ENCODE assay signal across 13 cellular contexts in the genomic region with DNA sequence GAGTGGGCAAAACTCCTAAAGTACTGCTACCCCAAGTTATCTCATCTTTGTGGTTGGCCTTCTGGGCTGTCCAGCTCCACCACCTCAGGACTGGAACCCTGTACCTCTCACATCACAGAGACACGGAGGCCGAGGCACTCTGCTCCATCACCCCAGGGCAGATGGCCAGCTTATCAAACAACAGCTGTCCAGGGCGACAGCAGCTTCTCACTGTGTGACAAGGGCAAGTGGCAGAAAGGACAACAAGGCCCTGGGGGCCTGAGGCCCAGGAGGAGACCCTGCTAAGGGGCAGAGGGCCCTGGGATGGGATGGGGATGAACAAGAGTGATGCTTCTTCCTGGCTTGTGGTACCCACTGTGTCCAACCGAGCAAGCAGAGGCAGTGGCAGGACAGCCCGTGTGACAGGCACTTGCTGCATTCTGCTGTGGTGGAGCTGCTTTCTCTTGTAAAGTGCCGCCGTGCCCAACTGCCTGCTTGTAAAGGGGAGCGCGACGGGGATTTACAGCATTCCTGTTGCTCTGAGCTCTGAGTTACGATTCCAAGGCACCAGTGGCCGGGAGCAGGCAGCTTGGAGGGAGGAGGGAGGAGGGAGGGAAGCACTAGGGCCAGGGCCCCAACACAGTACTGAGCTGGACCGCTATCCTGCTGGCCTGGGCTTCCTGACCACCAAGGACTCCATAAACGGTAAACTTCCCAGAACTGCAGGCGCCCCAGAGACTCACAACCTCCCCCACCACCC.
DNase-seq lines count a peak whose midpoint lies in the region; ATAC-seq and TF ChIP-seq lines count a peak whose summit lies in the region.
"Had no signal": no experiment of that assay in that cellular context is flagged by ENCODE, and none has a peak within 500 bp of the region (broad histone marks: within the 10 kb centered on the region; RNA-seq: fewer than 3 reads in every experiment).

No MANE protein-coding gene starts in this region.

- no peaks in the 10 kb centered on the region for H3K9me3 Mint-ChIP-seq in activated naive CD8-positive, alpha-beta T cell treated with anti-CD3 and anti-CD28 coated beads for 36 hours

- H3K27ac Mint-ChIP-seq in activated naive CD8-positive, alpha-beta T cell treated with anti-CD3 and anti-CD28 coated beads for 36 hours, result no peak overlapping the region

- H3K4me1 Mint-ChIP-seq in activated naive CD8-positive, alpha-beta T cell treated with anti-CD3 and anti-CD28 coated beads for 36 hours, result peaks cover 15% of the 10 kb centered on the region

- peaks cover 5% of the 10 kb centered on the region for H3K27me3 Mint-ChIP-seq in activated naive CD8-positive, alpha-beta T cell treated with anti-CD3 and anti-CD28 coated beads for 36 hours

- no peaks in the 10 kb centered on the region for H3K36me3 ChIP-seq in cardiac muscle cell
- peaks cover 0 to 3% (median 0%) of the 10 kb centered on the region in 4 donors for H3K36me3 ChIP-seq in esophagus muscularis mucosa
- no peaks in the 10 kb centered on the region for H3K36me3 ChIP-seq in muscle layer of duodenum (ENCODE audit: control insufficient read depth in 1 of 2, insufficient read depth in 2 of 2, low read length in 2 of 2)
- no peaks in the 10 kb centered on the region for H3K36me3 ChIP-seq in mucosa of descending colon (ENCODE audit: low read depth)
- H3K36me3 ChIP-seq: ascending aorta had no signal

- no peaks in the 10 kb centered on the region for H3K27me3 ChIP-seq in cardiac muscle cell
- no peaks in the 10 kb centered on the region for H3K27me3 ChIP-seq in esophagus muscularis mucosa
- no peaks in the 10 kb centered on the region for H3K27me3 ChIP-seq in muscle layer of duodenum (ENCODE audit: low read depth, low read length)
- H3K27me3 ChIP-seq: ascending aorta had no signal

- ATAC-seq in Right ventricle myocardium superior (ENCODE audit: poor library complexity) (no peak), mucosa of descending colon (no peak), HG03025 (IDR thresholded peaks at IDR 0.05; ENCODE audit: low FRiP score, unreplicated experiment) (no peak)
- ATAC-seq: activated CD4-positive, CD25-positive, alpha-beta regulatory T cell treated with anti-CD3 and anti-CD28 coated beads, Interleukin-2, amount 50 U/mL, for 24 hours had no signal

- peak overlapping the region; percentile 52 for H3K27ac ChIP-seq in cardiac muscle cell
- peak overlapping the region in 3 of 4 donors; percentile 14 to 57 (median 44) for H3K27ac ChIP-seq in esophagus muscularis mucosa (replicated peaks in 1 of 4)
- H3K27ac ChIP-seq in muscle layer of duodenum (ENCODE audit: low read length), result peak overlapping the region; percentile 8

- no peaks in the 10 kb centered on the region for H3K36me3 Mint-ChIP-seq in activated naive CD8-positive, alpha-beta T cell treated with anti-CD3 and anti-CD28 coated beads for 36 hours

- no peak for TF ChIP-seq POLR2A in esophagus muscularis mucosa (IDR thresholded peaks at IDR 0.05; ENCODE audit: low read depth)

- no peak for TF ChIP-seq EP300 in esophagus muscularis mucosa (IDR thresholded peaks at IDR 0.05)

- H3K4me3 ChIP-seq in cardiac muscle cell (no peak overlapping the region), esophagus muscularis mucosa (no peak overlapping the region), muscle layer of duodenum (ENCODE audit: low read depth in 1 of 2, low read length in 2 of 2) (no peak overlapping the region), mucosa of descending colon (no peak overlapping the region)

- no peaks in the 10 kb centered on the region for H3K9me3 ChIP-seq in cardiac muscle cell (ENCODE audit: low read depth)
- no peaks in the 10 kb centered on the region for H3K9me3 ChIP-seq in esophagus muscularis mucosa
- no peaks in the 10 kb centered on the region for H3K9me3 ChIP-seq in muscle layer of duodenum (ENCODE audit: control insufficient read depth in 1 of 2, low read length in 2 of 2)
- H3K9me3 ChIP-seq in mucosa of descending colon, result no peaks in the 10 kb centered on the region
- H3K9me3 ChIP-seq: ascending aorta had no signal

- H3K4me3 Mint-ChIP-seq in activated naive CD8-positive, alpha-beta T cell treated with anti-CD3 and anti-CD28 coated beads for 36 hours, result no peak overlapping the region

- TF ChIP-seq CTCF in cardiac muscle cell (IDR thresholded peaks at IDR 0.05; ENCODE audit: low read depth, low read length) (no peak), esophagus muscularis mucosa (IDR thresholded peaks at IDR 0.05) (no peak), mucosa of descending colon (IDR thresholded peaks at IDR 0.05) (no peak)

- H3K4me1 ChIP-seq in cardiac muscle cell (ENCODE audit: low read depth), result peaks cover 67% of the 10 kb centered on the region
- peaks cover 53 to 67% (median 63%) of the 10 kb centered on the region in 4 donors for H3K4me1 ChIP-seq in esophagus muscularis mucosa
- H3K4me1 ChIP-seq in muscle layer of duodenum (ENCODE audit: control insufficient read depth in 1 of 2, insufficient read depth in 2 of 2, low read length in 2 of 2), result peaks cover 16 to 29% of the 10 kb centered on the region in 2 donors
- no peaks in the 10 kb centered on the region for H3K4me1 ChIP-seq in mucosa of descending colon (ENCODE audit: low read depth)

- 47% methylated on average over 10 of the region's 15 CpGs for WGBS in esophagus muscularis mucosa

- intact Hi-C loops in Right ventricle myocardium superior (cut with DNase I) (no loop called here), esophagus muscularis mucosa (cut with DNase I) (loop anchor here (10.0 kb wide), 1 partner anchor 73 kb away; no protein-coding TSS in a partner anchor), mucosa of descending colon (cut with DNase I, micrococcal nuclease) (no loop called here)

- peak in 1 of 2 donors; percentile 33 for DNase-seq in cardiac muscle cell (ENCODE audit: low read depth in 1 of 2, low spot score in 1 of 2)
- DNase-seq in Right ventricle myocardium superior, result no peak
- DNase-seq in esophagus muscularis mucosa (ENCODE audit: extremely low spot score), result no peak
- DNase-seq in mucosa of descending colon, result no peak
- no peak for DNase-seq in kidney glomerular epithelial cell (lab: John Stamatoyannopoulos, UW)
- no peak for DNase-seq in activated naive CD8-positive, alpha-beta T cell treated with anti-CD3 and anti-CD28 coated beads for 36 hours
- DNase-seq: activated T-cell treated with anti-CD3 and anti-CD28 coated beads, Interleukin-2, amount 50 U/mL, for 1 hour; DMS153; NCI-H1048 had no signal
